In the genomic region with DNA sequence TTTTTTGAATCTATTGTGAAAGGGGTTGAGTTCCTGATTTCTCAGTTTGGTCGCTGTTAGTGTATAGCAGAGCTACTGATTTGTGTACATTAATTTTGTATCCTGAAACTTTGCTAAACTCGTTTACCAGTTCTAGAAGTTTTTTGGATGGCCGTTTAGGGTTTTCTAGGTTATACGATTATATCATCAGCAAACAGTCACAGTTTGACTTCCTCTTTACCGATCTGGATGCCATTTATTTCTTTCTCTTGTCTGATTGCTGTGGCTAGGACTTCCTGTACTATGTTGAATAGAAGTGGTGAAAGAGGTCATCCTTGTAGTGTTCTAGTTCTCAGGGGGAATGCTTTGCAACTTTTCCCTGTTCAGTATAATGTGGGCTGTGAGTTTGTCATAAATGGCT, we compare ENCODE assay signal across 26 cellular contexts.
"Had no signal": no experiment of that assay in that cellular context is flagged by ENCODE, and none has a peak within 500 bp of the region (broad histone marks: within the 10 kb centered on the region; RNA-seq: fewer than 3 reads in every experiment).

No MANE protein-coding gene starts in this region.

- ATAC-seq: activated T-cell treated with anti-CD3 and anti-CD28 coated beads, Interleukin-2, amount 50 U/mL, for 72 hours; body of pancreas; foreskin keratinocyte; heart left ventricle; left lobe of liver; lower lobe of right lung; naive thymus-derived CD8-positive, alpha-beta T cell; pancreas; stimulated activated naive B cell treated with anti-CD40 and anti-IgM and Interleukin-4, amounts not matched to agents 10 μg/mL and 1 μg/mL and 100 μg/mL, for 72 hours; upper lobe of right lung had no signal

- DNase-seq: activated CD4-positive, alpha-beta T cell treated with anti-CD3 and anti-CD28 coated beads for 4 hours; activated CD4-positive, alpha-beta T cell treated with anti-CD3 and anti-CD28 coated beads, Interleukin-2, amount 50 U/mL, for 4 hours; activated naive CD4-positive, alpha-beta T cell treated with Interleukin-2 at 50 U/mL for 16 hours; activated T-cell treated with anti-CD3 and anti-CD28 coated beads for 4 hours; activated T-cell treated with anti-CD3 and anti-CD28 coated beads, Interleukin-2, amount 50 U/mL, for 72 hours; aorta; body of pancreas; dermis blood vessel endothelial cell; effector CD4-positive, alpha-beta T cell; foreskin keratinocyte; heart left ventricle; kidney glomerular epithelial cell; lower lobe of right lung; mesenchymal stem cell; naive thymus-derived CD8-positive, alpha-beta T cell; nucleus accumbens; pancreas; sigmoid colon; small intestine; stimulated activated CD4-positive, alpha-beta T cell treated with anti-CD3 and anti-CD28 coated beads, Interleukin-1b, Interleukin-23, amount 100 ng/mL, for 48 hours; stimulated activated CD4-positive, alpha-beta T cell treated with anti-CD3 and anti-CD28 coated beads, Interleukin-4, amount 100 ng/mL, for 4 hours; stimulated activated naive B cell treated with anti-CD40 and anti-IgM and Interleukin-4, amounts not matched to agents 10 μg/mL and 1 μg/mL and 100 μg/mL, for 72 hours; stomach; tibial artery; upper lobe of right lung had no signal
